1 cellular context compared by ENCODE assay signal in genomic region chr19:44304659-44305193, GRCh38.
A peak's percentile ranks its signal among the peaks of the same experiment; 100 is the strongest.
TF ChIP-seq lines count a peak whose summit lies in the region.

TSS of gene ZNF235 (minus strand) at chr19:44305025. CDS start at chr19:44303404, 1,621 bp downstream.

TF ChIP-seq in K562, 482 proteins besides CTCF, POLR2A, EP300 and RAD21 (continued from another document and continues in another):
- TF ChIP-seq ZNF655 (CRISPR knock-in tag; IDR thresholded peaks at IDR 0.05): no peak
- peak; percentile 96 for TF ChIP-seq ZBTB40 (IDR thresholded peaks at IDR 0.05)
- TF ChIP-seq ZBTB40 (CRISPR knock-in tag; IDR thresholded peaks at IDR 0.05): no peak
- peak; percentile 62 to 63; a peak in 3 of 4 replicates for TF ChIP-seq MAZ (CRISPR knock-in tag; conservative IDR thresholded peaks at IDR 0.05 in 1 of 2, IDR thresholded peaks at IDR 0.05 in 1 of 2)
- TF ChIP-seq NUFIP1 (IDR thresholded peaks at IDR 0.05; ENCODE audit: partially characterized antibody): no peak
- TF ChIP-seq NR3C1 (CRISPR knock-in tag; IDR thresholded peaks at IDR 0.05): no peak
- no peak for TF ChIP-seq KHSRP (IDR thresholded peaks at IDR 0.05)
- peak; percentile 71 for TF ChIP-seq DACH1 (IDR thresholded peaks at IDR 0.05; ENCODE audit: partially characterized antibody)
- no peak for TF ChIP-seq ZC3H4 (CRISPR knock-in tag; IDR thresholded peaks at IDR 0.05; ENCODE audit: borderline replicate concordance)
- TF ChIP-seq BRD9 (IDR thresholded peaks at IDR 0.05; ENCODE audit: low read depth, partially characterized antibody): no peak
- TF ChIP-seq HCFC1 (IDR thresholded peaks at IDR 0.05; ENCODE audit: low read depth, low read length): peak; percentile 97
- TF ChIP-seq GMEB1 (CRISPR knock-in tag; IDR thresholded peaks at IDR 0.05): peak; percentile 9; the same call in 1 of the 2 replicates
- TF ChIP-seq ZNF398 (CRISPR knock-in tag; IDR thresholded peaks at IDR 0.05): no peak
- TF ChIP-seq NRF1 (conservative IDR thresholded peaks at IDR 0.05 in 1 of 2, IDR thresholded peaks at IDR 0.05 in 1 of 2): peak; percentile 62 to 65; a peak in 3 of 4 replicates
- 0 out of 2 replicates have a peak, but pooled peaks have one; percentile 32 for TF ChIP-seq CBX1 (IDR thresholded peaks at IDR 0.05; ENCODE audit: low read depth)
- peak; percentile 55 for TF ChIP-seq SMARCE1 (IDR thresholded peaks at IDR 0.05)
- TF ChIP-seq AFF4 (CRISPR knock-in tag; IDR thresholded peaks at IDR 0.05): no peak
- TF ChIP-seq ZBTB34 (CRISPR knock-in tag; IDR thresholded peaks at IDR 0.05): no peak
- no peak for TF ChIP-seq CHAMP1 (IDR thresholded peaks at IDR 0.05)
- peak; percentile 47; the same call in 1 of the 2 replicates for TF ChIP-seq RNF2 (IDR thresholded peaks at IDR 0.05)
- TF ChIP-seq HNRNPL (IDR thresholded peaks at IDR 0.05; ENCODE audit: low read depth, low read length): no peak
- TF ChIP-seq L3MBTL2 (IDR thresholded peaks at IDR 0.05): peak; percentile 62
- TF ChIP-seq ZFP1 (CRISPR knock-in tag; IDR thresholded peaks at IDR 0.05): no peak
- TF ChIP-seq LEF1 (IDR thresholded peaks at IDR 0.05): no peak
- TF ChIP-seq PURB (CRISPR knock-in tag; IDR thresholded peaks at IDR 0.05; ENCODE audit: low read depth): no peak
- TF ChIP-seq ZNF76 (CRISPR knock-in tag; IDR thresholded peaks at IDR 0.05; ENCODE audit: borderline replicate concordance): no peak
- no peak for TF ChIP-seq SFPQ (IDR thresholded peaks at IDR 0.05; ENCODE audit: low read depth, low read length)
- TF ChIP-seq MEF2D (tag; conservative IDR thresholded peaks at IDR 0.05; ENCODE audit: low read depth): no peak
- TF ChIP-seq YY1 (IDR thresholded peaks at IDR 0.05; ENCODE audit: borderline replicate concordance in 1 of 3, control insufficient read depth in 1 of 3, extremely low read depth in 1 of 3, insufficient read depth in 3 of 3, insufficient read length in 1 of 3, insufficient replicate concordance in 2 of 3, low read depth in 1 of 3, low read length in 2 of 3): peak in 2 of 3 experiments; percentile 22 to 34
- no peak for TF ChIP-seq MAX (CRISPR knock-in tag; IDR thresholded peaks at IDR 0.05)
- TF ChIP-seq PRPF4 (IDR thresholded peaks at IDR 0.05; ENCODE audit: insufficient read depth, low read depth, low read length, poor library complexity, severe bottlenecking): no peak
